Comparison of ENCODE assay signal across 25 cellular contexts in the genomic region with DNA sequence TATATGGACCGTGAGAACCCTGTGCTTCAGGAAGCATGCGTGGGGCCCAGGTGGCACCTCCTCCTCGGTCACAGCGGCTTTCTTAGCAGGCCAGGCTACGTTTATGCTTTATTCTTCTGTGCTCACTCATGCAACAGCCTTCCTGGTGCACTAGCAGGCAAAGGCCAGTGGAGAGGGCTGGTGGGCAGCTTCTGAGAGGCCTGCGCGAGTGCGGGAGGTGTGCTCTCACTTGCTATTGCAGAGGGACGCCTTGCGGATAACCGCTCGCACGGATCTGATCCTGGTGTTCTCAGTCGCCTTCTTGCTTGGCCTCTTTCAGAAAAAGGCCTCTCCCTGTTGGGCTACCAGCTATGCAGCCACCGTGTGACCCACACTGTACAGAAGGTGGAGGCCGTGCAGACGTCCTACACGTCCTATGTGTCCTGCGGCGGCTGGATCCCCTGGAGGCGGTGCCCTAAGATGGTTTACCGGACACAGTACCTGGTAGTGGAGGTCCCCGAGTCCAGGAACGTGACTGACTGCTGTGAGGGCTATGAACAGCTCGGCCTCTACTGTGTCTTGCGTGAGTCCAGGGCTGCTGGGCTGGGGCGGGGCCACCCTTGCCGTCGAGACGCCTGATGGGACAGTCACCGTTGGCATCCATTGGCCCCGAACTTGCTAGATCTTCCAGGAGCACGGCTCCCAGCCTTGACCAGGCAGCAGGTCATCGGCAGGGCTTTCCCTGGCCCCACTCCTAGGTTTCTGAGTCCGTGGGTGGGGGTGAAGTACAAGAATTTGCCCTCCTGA. TPM values are rescaled to one million over a fixed set of nuclear protein-coding genes. Genes with fewer than 3 reads are reported as not detected.
DNase-seq lines count a peak whose midpoint lies in the region; ATAC-seq, FAIRE-seq and TF ChIP-seq lines count a peak whose summit lies in the region.
"Had no signal": no experiment of that assay in that cellular context is flagged by ENCODE, and none has a peak within 500 bp of the region (broad histone marks: within the 10 kb centered on the region; RNA-seq: fewer than 3 reads in every experiment).

No MANE protein-coding gene starts in this region.

- peaks cover 3% of the 10 kb centered on the region for H3K9me1 ChIP-seq in K562 (ENCODE audit: control insufficient read depth, insufficient read depth, low read length)

- H3K9me2 ChIP-seq in GM23338 (ENCODE audit: insufficient read depth), result no peaks in the 10 kb centered on the region

- H3K36me3 ChIP-seq in GM23338 (ENCODE audit: insufficient read depth) (no peaks in the 10 kb centered on the region), K562 (ENCODE audit: control insufficient read depth, insufficient read depth, low read length) (no peaks in the 10 kb centered on the region)
- H3K36me3 ChIP-seq: MG63, SJSA1 had no signal

- TF ChIP-seq POLR2A in K562 (conservative IDR thresholded peaks at IDR 0.05), result no peak

- CTCF ChIA-PET in K562 (lab: Yijun Ruan, JAX; ENCODE audit: low intra/inter-chr PET ratio), result no interaction called here
- CTCF ChIA-PET in activated naive CD4-positive, alpha-beta T cell treated with anti-CD3 and anti-CD28 coated beads for 36 hours (lab: Charles Lee), result interaction anchor here (0.7 to 1.7 kb wide), 3 partner anchors 10 to 183 kb away, joined by 3 to 4 read pairs (median 3); no protein-coding TSS in a partner anchor

- H2AFZ ChIP-seq in GM23338, result peak overlapping the region; percentile 47; the same call in 1 of the 2 replicates
- no peak overlapping the region for H2AFZ ChIP-seq in K562 (ENCODE audit: low read depth, low read length)

- H3K27ac ChIP-seq in GM23338 (ENCODE audit: low read depth), result no peak overlapping the region
- H3K27ac ChIP-seq in K562 (ENCODE audit: extremely low read depth, low read depth, low read length), result no peak overlapping the region
- H3K27ac ChIP-seq: C4-2B, SJSA1 had no signal

- H3K4me3 Mint-ChIP-seq in GM23338 (no peak overlapping the region), progenitor cell of endocrine pancreas (ENCODE audit: low read depth) (no peak overlapping the region)
- H3K4me3 Mint-ChIP-seq in activated naive CD4-positive, alpha-beta T cell treated with anti-CD3 and anti-CD28 coated beads for 36 hours, result no peak overlapping the region
- H3K4me3 Mint-ChIP-seq: CD8-positive, alpha-beta memory T cell; IgD-negative memory B cell had no signal

- H3F3A ChIP-seq in GM23338 (replicated peaks; ENCODE audit: low read depth), result no peaks in the 10 kb centered on the region

- no peaks in the 10 kb centered on the region for H3K36me3 Mint-ChIP-seq in GM23338 (ENCODE audit: low read depth)
- H3K36me3 Mint-ChIP-seq in progenitor cell of endocrine pancreas (ENCODE audit: insufficient read depth), result no peaks in the 10 kb centered on the region
- no peaks in the 10 kb centered on the region for H3K36me3 Mint-ChIP-seq in activated naive CD4-positive, alpha-beta T cell treated with anti-CD3 and anti-CD28 coated beads for 36 hours (ENCODE audit: low read depth)
- H3K36me3 Mint-ChIP-seq: CD8-positive, alpha-beta memory T cell; IgD-negative memory B cell had no signal

- no peaks in the 10 kb centered on the region for H3K4me1 Mint-ChIP-seq in GM23338
- peaks cover 12% of the 10 kb centered on the region for H3K4me1 Mint-ChIP-seq in progenitor cell of endocrine pancreas (ENCODE audit: low read depth)
- peaks cover 1% of the 10 kb centered on the region for H3K4me1 Mint-ChIP-seq in activated naive CD4-positive, alpha-beta T cell treated with anti-CD3 and anti-CD28 coated beads for 36 hours (ENCODE audit: low read depth)

- POLR2A ChIA-PET in K562 (lab: Yijun Ruan, JAX), result interaction anchor here (0.6 to 1.3 kb wide), 2 partner anchors 8 to 21 kb away, joined by 3 read pairs; no protein-coding TSS in a partner anchor

- in situ Hi-C loops in K562 (cut with MboI), result no loop called here

- no peak overlapping the region for H3K4me2 ChIP-seq in GM23338
- no peak overlapping the region for H3K4me2 ChIP-seq in K562 (ENCODE audit: insufficient read depth, low read length)

- no peaks in the 10 kb centered on the region for H3K4me1 ChIP-seq in GM23338 (ENCODE audit: insufficient read depth)
- H3K4me1 ChIP-seq in K562 (replicated peaks in 1 of 2; ENCODE audit: control insufficient read depth in 2 of 2, insufficient read depth in 2 of 2, low read length in 2 of 2), result peaks cover 3 to 4% of the 10 kb centered on the region in 2 experiments; a peak in 4 of 5 replicates

- no TSS peak for BruUV-seq in K562 (replicated peaks; lab: Mats Ljungman, UMichigan)

- 24% methylated on average over 35 of the region's 35 CpGs for WGBS in K562 (ENCODE audit: insufficient coverage, low coverage, missing lambda C conversion rate)

- H3K27me3 ChIP-seq in GM23338 (ENCODE audit: insufficient read depth), result no peaks in the 10 kb centered on the region
- peaks cover 59 to 87% of the 10 kb centered on the region in 2 experiments for H3K27me3 ChIP-seq in K562 (ENCODE audit: control insufficient read depth in 2 of 2, insufficient read depth in 2 of 2, low read length in 2 of 2)
- H3K27me3 ChIP-seq: MG63, SJSA1 had no signal

- ATAC-seq in GM23338 (peak; percentile 69), K562 (peak; percentile 64), GM18870 (IDR thresholded peaks at IDR 0.05; ENCODE audit: unreplicated experiment) (no peak), HG03108 (IDR thresholded peaks at IDR 0.05; ENCODE audit: unreplicated experiment) (no peak)
- ATAC-seq: Right ventricle myocardium inferior had no signal

- no peaks in the 10 kb centered on the region for H3K9me3 Mint-ChIP-seq in GM23338
- H3K9me3 Mint-ChIP-seq in progenitor cell of endocrine pancreas (ENCODE audit: low read depth), result no peaks in the 10 kb centered on the region
- no peaks in the 10 kb centered on the region for H3K9me3 Mint-ChIP-seq in activated naive CD4-positive, alpha-beta T cell treated with anti-CD3 and anti-CD28 coated beads for 36 hours
- H3K9me3 Mint-ChIP-seq: CD8-positive, alpha-beta memory T cell; IgD-negative memory B cell had no signal

- no peaks in the 10 kb centered on the region for H4K20me1 ChIP-seq in GM23338 (replicated peaks; ENCODE audit: insufficient read depth)
- peaks cover 28% of the 10 kb centered on the region for H4K20me1 ChIP-seq in K562 (replicated peaks; ENCODE audit: control insufficient read depth, insufficient read depth, low read length)

- H3K27me3 Mint-ChIP-seq in GM23338 (ENCODE audit: insufficient read depth, low read depth, poor library complexity) (peaks cover 16% of the 10 kb centered on the region), progenitor cell of endocrine pancreas (peaks cover 8% of the 10 kb centered on the region)
- H3K27me3 Mint-ChIP-seq in activated naive CD4-positive, alpha-beta T cell treated with anti-CD3 and anti-CD28 coated beads for 36 hours (ENCODE audit: low read depth), result no peaks in the 10 kb centered on the region

- H3K9ac ChIP-seq in K562 (ENCODE audit: insufficient read depth in 1 of 2, low read depth in 2 of 2, low read length in 2 of 2), result no peak overlapping the region

- H3K27ac Mint-ChIP-seq in GM23338 (no peak overlapping the region), progenitor cell of endocrine pancreas (peak overlapping the region; percentile 13)
- H3K27ac Mint-ChIP-seq in activated naive CD4-positive, alpha-beta T cell treated with anti-CD3 and anti-CD28 coated beads for 36 hours, result no peak overlapping the region
- H3K27ac Mint-ChIP-seq: IgD-negative memory B cell had no signal

- H3K79me2 ChIP-seq in GM23338 (replicated peaks; ENCODE audit: insufficient read depth) (no peaks in the 10 kb centered on the region), K562 (ENCODE audit: control insufficient read depth, insufficient read depth, low read length) (no peaks in the 10 kb centered on the region)

- no peaks in the 10 kb centered on the region for H3K9me3 ChIP-seq in K562 (replicated peaks; ENCODE audit: control insufficient read depth, insufficient read depth, low read depth, low read length)
- H3K9me3 ChIP-seq: MG63, SJSA1 had no signal

- peak; percentile 23 for DNase-seq in GM23338 (ENCODE audit: low spot score)
- no peak for DNase-seq in K562 (ENCODE audit: extremely low read depth in 1 of 4, low spot score in 3 of 4)
- DNase-seq in left kidney (ENCODE audit: low read depth, low spot score), result peak; percentile 15
- no peak for DNase-seq in progenitor cell of endocrine pancreas (ENCODE audit: low spot score, unreplicated experiment)
- DNase-seq in central memory CD4-positive, alpha-beta T cell, result no peak
- DNase-seq in activated naive CD4-positive, alpha-beta T cell treated with anti-CD3 and anti-CD28 coated beads for 36 hours, result no peak
- DNase-seq: DMS53, GF-D8, HCEC 1CT, Karpas-422, MG63, NCI-H1048, NCI-H1417 treated with DMSO at 0.1 percent for 48 hours, NCI-H187, NCI-H446, NCI-H526 had no signal

- no peak overlapping the region for H3K4me3 ChIP-seq in GM23338
- H3K4me3 ChIP-seq in K562, result no peak overlapping the region
- H3K4me3 ChIP-seq: MG63, SJSA1 had no signal

- TF ChIP-seq EP300 in K562 (IDR thresholded peaks at IDR 0.05; ENCODE audit: low read length), result no peak

- TF ChIP-seq CTCF in GM23338 (conservative IDR thresholded peaks at IDR 0.05; ENCODE audit: low read depth in 2 of 2), result 0 out of 4 replicates have a peak, but pooled peaks of 1 of the 2 experiments have one; percentile 13
- TF ChIP-seq CTCF in K562 (IDR thresholded peaks at IDR 0.05 in 2 of 3, conservative IDR thresholded peaks at IDR 0.05 in 1 of 3; ENCODE audit: insufficient read depth in 2 of 3, low read depth in 1 of 3, low read length in 3 of 3), result peak in 2 of 3 experiments; percentile 22 to 42; a peak in 2 of 6 replicates
- TF ChIP-seq CTCF in progenitor cell of endocrine pancreas (IDR thresholded peaks at IDR 0.05; ENCODE audit: unreplicated experiment), result no peak

- no peak; a peak in 1 of 4 replicates for TF ChIP-seq RAD21 in K562 (CRISPR knock-in tag; conservative IDR thresholded peaks at IDR 0.05 in 1 of 2, IDR thresholded peaks at IDR 0.05 in 1 of 2)

- intact Hi-C loops in K562 (cut with micrococcal nuclease), result no loop called here
- intact Hi-C loops in activated naive CD4-positive, alpha-beta T cell treated with anti-CD3 and anti-CD28 coated beads for 36 hours (cut with micrococcal nuclease), result no loop called here

- FAIRE-seq in K562 (lab: Jason Lieb, UNC), result no peak
- FAIRE-seq: A204.1, D721Med had no signal

RNA-seq across cellular contexts. Expression of a gene that starts 4.8 kb away (rescaled TPM):
- not detected in 2 replicates for total RNA-seq in GM23338 (2014; rRNA removed; shearing (Covaris generic))
- polyA plus RNA-seq in GM23338 (2016; fragmentation: Nextera tagmentation; extraction: Ambion mirVana) (0.05 TPM in 1 of 2 replicates, not detected in the other), K562 (2011; rRNA removed) (not detected in 2 replicates), K562 (2014; fragmentation: Illumina TruSeq; extraction: Trizol) (not detected in 2 replicates), K562 (2014; fragmentation: Nextera tagmentation; extraction: Ambion mirVana) (not detected), K562 (2014; rRNA removed) (not detected in 2 replicates)
- not detected in 2 replicates for total RNA-seq in K562 (2011; cell fraction: chromatin; rRNA removed; ENCODE audit: low replicate concordance)
- not detected in 2 replicates for total RNA-seq in K562 (2011; cell fraction: nucleolus; rRNA removed)
- total RNA-seq in K562 (2011; cell fraction: nucleoplasm; rRNA removed), result not detected in 2 replicates
- total RNA-seq in K562 (2014; rRNA removed) (not detected in 2 replicates), K562 (2014; rRNA removed; fragmentation: Illumina TruSeq; extraction: Trizol) (not detected in 2 replicates), K562 (2015; rRNA removed; fragmentation: Illumina TruSeq; extraction: Trizol) (not detected in 2 replicates), K562 (2021) (not detected in 2 replicates), progenitor cell of endocrine pancreas (0.19 TPM in 1 of 2 replicates, not detected in the other)
- polyA plus RNA-seq in K562 (2011; cell fraction: cytosol; rRNA removed), result not detected in 2 replicates
- polyA plus RNA-seq in K562 (2011; cell fraction: nucleus; rRNA removed), result not detected in 2 replicates
- not detected in 2 replicates for polyA plus RNA-seq in K562 (2012)
- polyA minus RNA-seq in K562 (2011; rRNA and poly(A)+ RNA removed), result not detected in 2 replicates
- polyA minus RNA-seq in K562 (2011; cell fraction: cytosol; rRNA and poly(A)+ RNA removed), result not detected in 2 replicates
- polyA minus RNA-seq in K562 (2011; cell fraction: nucleus; rRNA and poly(A)+ RNA removed), result not detected in 2 replicates
- total RNA-seq in activated naive CD4-positive, alpha-beta T cell treated with anti-CD3 and anti-CD28 coated beads for 36 hours, result not detected
- total RNA-seq: Right ventricle myocardium inferior, SJSA1 had no signal
- polyA plus RNA-seq: CD8-positive, alpha-beta memory T cell had no signal

Comparison
In these comparisons a context has a peak if more than half of its experiments do, and no peak if none do; other contexts are left out.
1. ATAC-seq: peak in GM23338 (single experiment) and K562 (single experiment); none in GM18870 (single experiment) and HG03108 (single experiment).
2. DNase-seq: peak in GM23338 (single experiment) and left kidney (single experiment); none in K562 (0 of 4), progenitor cell of endocrine pancreas (single experiment), central memory CD4-positive, alpha-beta T cell (single experiment) and activated naive CD4-positive, alpha-beta T cell treated with anti-CD3 and anti-CD28 coated beads for 36 hours (single experiment).